In the genomic region with DNA sequence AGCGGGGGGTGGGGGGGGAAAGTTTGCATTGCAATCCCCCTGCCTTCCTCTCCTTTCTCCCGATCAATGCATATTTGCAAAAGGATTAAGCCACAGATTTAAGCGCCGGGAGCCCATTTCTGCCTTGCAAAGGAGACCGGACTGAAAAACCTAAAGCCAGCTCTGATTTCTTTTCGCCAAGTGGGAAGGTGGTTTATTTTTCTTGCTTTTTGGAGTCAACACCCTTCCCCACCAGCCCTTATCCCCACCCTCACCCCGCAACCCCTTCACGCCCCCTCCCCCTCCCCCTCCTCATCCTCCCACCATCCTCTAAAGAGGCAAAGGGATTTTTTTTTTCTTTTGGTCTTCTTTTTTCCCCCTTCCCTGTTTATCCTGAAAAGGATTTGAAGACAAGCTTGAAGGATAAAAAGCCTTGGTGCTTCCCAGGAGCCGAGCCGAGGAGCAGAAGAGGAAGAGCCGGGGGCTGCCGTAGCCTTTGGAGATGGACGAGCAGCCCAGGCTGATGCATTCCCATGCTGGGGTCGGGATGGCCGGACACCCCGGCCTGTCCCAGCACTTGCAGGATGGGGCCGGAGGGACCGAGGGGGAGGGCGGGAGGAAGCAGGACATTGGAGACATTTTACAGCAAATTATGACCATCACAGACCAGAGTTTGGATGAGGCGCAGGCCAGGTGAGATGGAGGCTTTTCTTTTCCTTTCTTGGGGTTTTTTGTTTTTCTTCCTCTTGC, we compare ENCODE assay signal across 1 cellular context.
TF ChIP-seq lines count a peak whose summit lies in the region.

No MANE protein-coding gene starts in this region.

TF ChIP-seq in H1, 55 proteins besides CTCF, POLR2A, EP300 and RAD21:
- TF ChIP-seq KDM4A (IDR thresholded peaks at IDR 0.05; ENCODE audit: low read depth, low read length, severe bottlenecking) (no peak), ASH2L (IDR thresholded peaks at IDR 0.05; ENCODE audit: low read length) (peak; percentile 25)
TF ChIP-seq in H1: peak in this region for 1.
